In genomic region chr10:26755443-26755903, GRCh38 we compare ENCODE assay signal across 9 cellular contexts. TPM values are rescaled to one million over a fixed set of nuclear protein-coding genes. Genes with fewer than 3 reads are reported as not detected.
DNase-seq lines count a peak whose midpoint lies in the region; ATAC-seq and TF ChIP-seq lines count a peak whose summit lies in the region.
"Had no signal": no experiment of that assay in that cellular context is flagged by ENCODE, and none has a peak within 500 bp of the region (broad histone marks: within the 10 kb centered on the region; RNA-seq: fewer than 3 reads in every experiment).

No MANE protein-coding gene starts in this region.

- TF ChIP-seq POLR2A in spleen (IDR thresholded peaks at IDR 0.05), result no peak

- H3K27ac ChIP-seq in HUES6 (ENCODE audit: low read depth, low read length) (0 out of 2 replicates have a peak overlapping the region, but pooled peaks have one; percentile 17), spleen (peak overlapping the region in 5 of 8 donors; percentile 12 to 65 (median 28))

- H3K4me1 ChIP-seq in HUES6 (ENCODE audit: control insufficient read depth, insufficient read depth, low read length) (peaks cover 18% of the 10 kb centered on the region), spleen (peaks cover 0 to 15% (median 9%) of the 10 kb centered on the region in 6 donors), HAP-1 (peaks cover 21% of the 10 kb centered on the region)

- TF ChIP-seq CTCF in spleen (IDR thresholded peaks at IDR 0.05 in 8 of 11, conservative IDR thresholded peaks at IDR 0.05 in 3 of 11), result no peak

- peaks cover 12% of the 10 kb centered on the region; the same call in 1 of the 2 replicates for H3K36me3 ChIP-seq in HUES6 (ENCODE audit: control insufficient read depth, insufficient read depth, low read length)
- H3K36me3 ChIP-seq in spleen, result peaks cover 0 to 74% (median 28%) of the 10 kb centered on the region in 6 donors
- peaks cover 10% of the 10 kb centered on the region for H3K36me3 ChIP-seq in HAP-1 (replicated peaks)

- no peaks in the 10 kb centered on the region for H3K27me3 ChIP-seq in HUES6 (ENCODE audit: control insufficient read depth, insufficient read depth, low read length)
- H3K27me3 ChIP-seq in spleen (replicated peaks in 1 of 7), result no peaks in the 10 kb centered on the region
- no peaks in the 10 kb centered on the region for H3K27me3 ChIP-seq in HAP-1 (ENCODE audit: low read depth)

- DNase-seq in astrocyte of the hippocampus (ENCODE audit: low read depth, low spot score) (peak; percentile 67), spleen (no peak), ureter (ENCODE audit: low spot score) (no peak), HAP-1 (ENCODE audit: low spot score in 2 of 2) (no peak)
- DNase-seq in activated naive CD4-positive, alpha-beta T cell treated with anti-CD3 and anti-CD28 coated beads, Interleukin-2, amount 50 U/mL, for 16 hours, result no peak

- no peak overlapping the region for H3K9ac ChIP-seq in HUES6 (ENCODE audit: low read length)

- WGBS in spleen, 5 donors, result 68 to 73% (median 69%) methylated on average over 4 of the region's 4 CpGs

- intact Hi-C loops in spleen (cut with DNase I; ENCODE audit: low total_unique reads), result loop anchor here (10.0 kb wide), 1 partner anchor 89 kb away; no protein-coding TSS in a partner anchor

- in situ Hi-C loops in HAP-1 (cut with MboI; ENCODE audit: low sequenced_read_pairs), result no loop called here

- H3K9me3 ChIP-seq in HUES6 (ENCODE audit: control insufficient read depth, insufficient read depth, low read depth, low read length) (no peaks in the 10 kb centered on the region), spleen (no peaks in the 10 kb centered on the region), HAP-1 (no peaks in the 10 kb centered on the region)

- ATAC-seq in GM21717 (IDR thresholded peaks at IDR 0.05; ENCODE audit: unreplicated experiment), result peak; percentile 95

- H3K4me3 ChIP-seq in GM08714 (ENCODE audit: low read length) (peak overlapping the region; percentile 49; the same call in 1 of the 2 replicates), HUES6 (ENCODE audit: low read depth, low read length) (no peak overlapping the region), spleen (no peak overlapping the region), HAP-1 (no peak overlapping the region)
- H3K4me3 ChIP-seq: lung had no signal

RNA-seq across cellular contexts. Expression of gene PDSS1, which starts 58.0 kb away (rescaled TPM):
- total RNA-seq in spleen, result 1 to 10 TPM; 2.9 to 8.4 (median 6.9) TPM
- 1 to 10 TPM; 7.3 to 7.5 (median 7.4) TPM for polyA plus RNA-seq in spleen
- total RNA-seq in ureter, result 8.8 TPM
